Comparison of ENCODE assay signal across 8 cellular contexts in the genomic region with DNA sequence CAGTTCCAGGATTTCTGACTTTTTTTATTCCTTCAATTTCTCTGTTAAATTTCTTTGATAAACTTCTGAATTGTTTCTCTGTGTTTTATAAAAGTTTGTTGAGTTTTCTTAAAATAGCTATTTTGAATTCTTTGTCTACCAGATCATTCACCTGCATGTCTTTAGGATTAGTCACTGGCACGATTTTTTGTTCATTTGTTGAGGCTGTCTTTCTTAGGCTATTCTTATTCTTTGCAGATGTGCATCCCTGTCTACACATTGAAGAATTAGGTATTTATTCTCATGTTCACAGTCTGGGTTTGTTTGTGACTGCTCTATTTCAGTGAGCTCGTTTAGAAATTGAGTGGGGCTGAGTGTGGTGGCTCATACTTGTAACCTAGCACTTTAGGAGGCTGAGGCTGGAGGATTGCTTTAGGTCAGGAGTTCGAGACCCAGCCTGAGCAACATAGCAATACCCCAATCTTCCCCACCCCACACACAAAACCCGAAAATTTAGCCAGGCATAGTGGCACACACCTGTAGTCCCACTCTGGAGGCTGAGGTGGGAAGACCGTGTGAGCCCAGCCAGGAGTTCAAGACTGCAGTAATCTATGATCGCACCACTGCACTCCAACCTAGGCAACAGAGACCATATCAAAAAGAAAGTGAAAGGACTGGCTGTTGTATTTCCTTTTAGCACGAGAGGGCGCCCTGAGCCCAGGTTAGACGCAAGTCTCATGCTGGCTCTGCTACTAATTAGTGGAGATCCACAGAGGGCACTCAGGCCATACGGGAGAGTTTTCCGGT. TPM values are rescaled to one million over a fixed set of nuclear protein-coding genes. Genes with fewer than 3 reads are reported as not detected.
DNase-seq lines count a peak whose midpoint lies in the region; TF ChIP-seq lines count a peak whose summit lies in the region.

No MANE protein-coding gene starts in this region.

- no peak overlapping the region for H3K27ac ChIP-seq in HEK293 (ENCODE audit: extremely low read depth, low read depth, low read length)
- H3K27ac ChIP-seq in hepatocyte = no peak overlapping the region

- no peaks in the 10 kb centered on the region for H3K27me3 ChIP-seq in hepatocyte

- WGBS in hepatocyte (ENCODE audit: low lambda C conversion rate, missing lambda C conversion rate) = 30% methylated on average over 11 of the region's 11 CpGs

- peak; percentile 29 for DNase-seq in GM10266 (ENCODE audit: extremely low spot score)
- peak; percentile 79 for DNase-seq in NB4 (ENCODE audit: low read depth)
- peak; percentile 62 for DNase-seq in T follicular helper cell (ENCODE audit: low read depth)
- DNase-seq in amniotic epithelial cell (ENCODE audit: low read depth) = peak; percentile 37
- DNase-seq in hepatocyte (ENCODE audit: low spot score) = peak; percentile 71
- peak; percentile 4 for DNase-seq in skeletal muscle cell (ENCODE audit: low read depth)
- no peak for DNase-seq in mesenteric fat pad (ENCODE audit: low spot score)

- TF ChIP-seq POLR2A in NB4 (IDR thresholded peaks at IDR 0.05; ENCODE audit: extremely low read depth, insufficient read length) = no peak

- H3K9me3 ChIP-seq in HEK293 (ENCODE audit: control insufficient read depth, insufficient read depth, low read depth, low read length) = peaks cover 5% of the 10 kb centered on the region; the same call in 1 of the 2 replicates
- H3K9me3 ChIP-seq in hepatocyte (ENCODE audit: low read depth) = no peaks in the 10 kb centered on the region

- no peaks in the 10 kb centered on the region for H3K4me1 ChIP-seq in HEK293 (ENCODE audit: control insufficient read depth, insufficient read depth, low read length)
- H3K4me1 ChIP-seq in hepatocyte (ENCODE audit: insufficient read depth) = no peaks in the 10 kb centered on the region

- CTCF ChIA-PET in HEK293 (lab: Yijun Ruan, JAX) = interaction anchor here (0.6 to 8.9 kb wide), 14 partner anchors 15 to 173 kb away, joined by 3 to 67 read pairs (median 4); no protein-coding TSS in a partner anchor

- H3K9me2 ChIP-seq in hepatocyte (replicated peaks; ENCODE audit: insufficient read depth) = no peaks in the 10 kb centered on the region

- H3K36me3 ChIP-seq in HEK293 (ENCODE audit: control insufficient read depth in 2 of 2, insufficient read depth in 1 of 2, low read length in 2 of 2) (no peaks in the 10 kb centered on the region), hepatocyte (replicated peaks; ENCODE audit: insufficient read depth, low read depth) (no peaks in the 10 kb centered on the region)

- peak overlapping the region; percentile 70 for H3K4me2 ChIP-seq in hepatocyte

- peak; percentile 58 for TF ChIP-seq CTCF in GM10266 (IDR thresholded peaks at IDR 0.05; ENCODE audit: control insufficient read depth, insufficient read depth, low read depth, missing control alignments)
- TF ChIP-seq CTCF in HEK293 (tag by site-specific recombination; IDR thresholded peaks at IDR 0.05) = peak; percentile 87
- TF ChIP-seq CTCF in NB4 (IDR thresholded peaks at IDR 0.05; ENCODE audit: low read depth, low read length) = peak; percentile 40
- TF ChIP-seq CTCF in hepatocyte (IDR thresholded peaks at IDR 0.05; ENCODE audit: poor library complexity) = peak; percentile 64

- POLR2A ChIA-PET in HEK293 (lab: Yijun Ruan, JAX) = no interaction called here

- no peaks in the 10 kb centered on the region for H3K79me2 ChIP-seq in hepatocyte

- peak overlapping the region; percentile 62 for H2AFZ ChIP-seq in hepatocyte

- no peaks in the 10 kb centered on the region for H4K20me1 ChIP-seq in hepatocyte (ENCODE audit: insufficient read depth, poor library complexity, severe bottlenecking)

- H3K4me3 ChIP-seq in HEK293 (ENCODE audit: low read depth, low read length) (no peak overlapping the region; the same call in 1 of the 2 replicates), NB4 (ENCODE audit: low read depth, low read length) (peak overlapping the region; percentile 40), hepatocyte (peak overlapping the region; percentile 23), skeletal muscle cell (ENCODE audit: low read depth, low read length) (peak overlapping the region; percentile 38)

TF ChIP-seq in HEK293, 187 proteins besides CTCF, POLR2A, EP300 and RAD21:
- TF ChIP-seq PRDM1 (tag by site-specific recombination; IDR thresholded peaks at IDR 0.05) (no peak), ZNF223 (tag by site-specific recombination; IDR thresholded peaks at IDR 0.05) (no peak), ZNF266 (tag by site-specific recombination; IDR thresholded peaks at IDR 0.05; ENCODE audit: low read depth) (no peak), ZEB2 (tag by site-specific recombination; IDR thresholded peaks at IDR 0.05) (no peak), ZNF394 (tag by site-specific recombination; IDR thresholded peaks at IDR 0.05; ENCODE audit: borderline replicate concordance) (0 out of 2 replicates have a peak, but pooled peaks have one; percentile 21), ZNF837 (tag by site-specific recombination; IDR thresholded peaks at IDR 0.05) (no peak), ZNF776 (tag by site-specific recombination; IDR thresholded peaks at IDR 0.05; ENCODE audit: borderline replicate concordance) (no peak), SP3 (tag by site-specific recombination; IDR thresholded peaks at IDR 0.05) (no peak), ZBTB7A (tag by site-specific recombination; IDR thresholded peaks at IDR 0.05; ENCODE audit: low read depth) (no peak), ZBTB17 (tag by site-specific recombination; IDR thresholded peaks at IDR 0.05) (peak; percentile 59), ZNF777 (tag by site-specific recombination; IDR thresholded peaks at IDR 0.05; ENCODE audit: borderline replicate concordance) (no peak), ZSCAN23 (tag by site-specific recombination; IDR thresholded peaks at IDR 0.05) (no peak), ZNF654 (tag by site-specific recombination; IDR thresholded peaks at IDR 0.05; ENCODE audit: low read depth) (peak; percentile 99), ZIC2 (tag by site-specific recombination; IDR thresholded peaks at IDR 0.05) (0 out of 2 replicates have a peak, but pooled peaks have one; percentile 30)
- TF ChIP-seq, protein P1, sequence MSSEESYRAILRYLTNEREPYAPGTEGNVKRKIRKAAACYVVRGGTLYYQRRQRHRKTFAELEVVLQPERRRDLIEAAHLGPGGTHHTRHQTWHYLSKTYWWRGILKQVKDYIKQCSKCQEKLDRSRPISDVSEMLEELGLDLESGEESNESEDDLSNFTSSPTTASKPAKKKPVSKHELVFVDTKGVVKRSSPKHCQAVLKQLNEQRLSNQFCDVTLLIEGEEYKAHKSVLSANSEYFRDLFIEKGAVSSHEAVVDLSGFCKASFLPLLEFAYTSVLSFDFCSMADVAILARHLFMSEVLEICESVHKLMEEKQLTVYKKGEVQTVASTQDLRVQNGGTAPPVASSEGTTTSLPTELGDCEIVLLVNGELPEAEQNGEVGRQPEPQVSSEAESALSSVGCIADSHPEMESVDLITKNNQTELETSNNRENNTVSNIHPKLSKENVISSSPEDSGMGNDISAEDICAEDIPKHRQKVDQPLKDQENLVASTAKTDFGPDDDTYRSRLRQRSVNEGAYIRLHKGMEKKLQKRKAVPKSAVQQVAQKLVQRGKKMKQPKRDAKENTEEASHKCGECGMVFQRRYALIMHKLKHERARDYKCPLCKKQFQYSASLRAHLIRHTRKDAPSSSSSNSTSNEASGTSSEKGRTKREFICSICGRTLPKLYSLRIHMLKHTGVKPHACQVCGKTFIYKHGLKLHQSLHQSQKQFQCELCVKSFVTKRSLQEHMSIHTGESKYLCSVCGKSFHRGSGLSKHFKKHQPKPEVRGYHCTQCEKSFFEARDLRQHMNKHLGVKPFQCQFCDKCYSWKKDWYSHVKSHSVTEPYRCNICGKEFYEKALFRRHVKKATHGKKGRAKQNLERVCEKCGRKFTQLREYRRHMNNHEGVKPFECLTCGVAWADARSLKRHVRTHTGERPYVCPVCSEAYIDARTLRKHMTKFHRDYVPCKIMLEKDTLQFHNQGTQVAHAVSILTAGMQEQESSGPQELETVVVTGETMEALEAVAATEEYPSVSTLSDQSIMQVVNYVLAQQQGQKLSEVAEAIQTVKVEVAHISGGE (tag by site-specific recombination; conservative IDR thresholded peaks at IDR 0.05; ENCODE audit: low read depth) = 0 out of 2 replicates have a peak, but pooled peaks have one; percentile 6
- TF ChIP-seq, protein P2, sequence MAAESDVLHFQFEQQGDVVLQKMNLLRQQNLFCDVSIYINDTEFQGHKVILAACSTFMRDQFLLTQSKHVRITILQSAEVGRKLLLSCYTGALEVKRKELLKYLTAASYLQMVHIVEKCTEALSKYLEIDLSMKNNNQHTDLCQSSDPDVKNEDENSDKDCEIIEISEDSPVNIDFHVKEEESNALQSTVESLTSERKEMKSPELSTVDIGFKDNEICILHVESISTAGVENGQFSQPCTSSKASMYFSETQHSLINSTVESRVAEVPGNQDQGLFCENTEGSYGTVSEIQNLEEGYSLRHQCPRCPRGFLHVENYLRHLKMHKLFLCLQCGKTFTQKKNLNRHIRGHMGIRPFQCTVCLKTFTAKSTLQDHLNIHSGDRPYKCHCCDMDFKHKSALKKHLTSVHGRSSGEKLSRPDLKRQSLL (tag by site-specific recombination; IDR thresholded peaks at IDR 0.05) = no peak
- TF ChIP-seq, protein P3, sequence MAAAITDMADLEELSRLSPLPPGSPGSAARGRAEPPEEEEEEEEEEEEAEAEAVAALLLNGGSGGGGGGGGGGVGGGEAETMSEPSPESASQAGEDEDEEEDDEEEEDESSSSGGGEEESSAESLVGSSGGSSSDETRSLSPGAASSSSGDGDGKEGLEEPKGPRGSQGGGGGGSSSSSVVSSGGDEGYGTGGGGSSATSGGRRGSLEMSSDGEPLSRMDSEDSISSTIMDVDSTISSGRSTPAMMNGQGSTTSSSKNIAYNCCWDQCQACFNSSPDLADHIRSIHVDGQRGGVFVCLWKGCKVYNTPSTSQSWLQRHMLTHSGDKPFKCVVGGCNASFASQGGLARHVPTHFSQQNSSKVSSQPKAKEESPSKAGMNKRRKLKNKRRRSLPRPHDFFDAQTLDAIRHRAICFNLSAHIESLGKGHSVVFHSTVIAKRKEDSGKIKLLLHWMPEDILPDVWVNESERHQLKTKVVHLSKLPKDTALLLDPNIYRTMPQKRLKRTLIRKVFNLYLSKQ (tag by site-specific recombination; IDR thresholded peaks at IDR 0.05; ENCODE audit: borderline replicate concordance) = no peak

RNA-seq across cellular contexts. Expression of a gene that starts 42.0 kb away (rescaled TPM):
- total RNA-seq in hepatocyte (1.4 and 2.1 TPM in 2 replicates), mesenteric fat pad (43.5 TPM)
- 0.92 and 1.7 TPM in 2 replicates for polyA plus RNA-seq in hepatocyte

RNA-seq across cellular contexts. Expression of a gene that starts 46.1 kb away (rescaled TPM):
- total RNA-seq in hepatocyte (57.7 and 65.7 TPM in 2 replicates), mesenteric fat pad (116 TPM)
- polyA plus RNA-seq in hepatocyte = 87.5 and 103 TPM in 2 replicates

Comparison
In these comparisons a context has a peak if more than half of its experiments do, and no peak if none do; other contexts are left out.
1. RNA of a gene that starts 42.0 kb away (total RNA-seq): 43.5 TPM in mesenteric fat pad (single experiment); 1.4 to 2.1 TPM in hepatocyte; every median in the first group is over 10 times any median in the second.
2. Peak in every context shown above with its lines, with median percentiles within 50 percentile points of each other: CTCF ChIP-seq.